27 cellular contexts compared by ENCODE assay signal in genomic region chr3:137100326-137100725, GRCh38.
"Had no signal": no experiment of that assay in that cellular context is flagged by ENCODE, and none has a peak within 500 bp of the region (broad histone marks: within the 10 kb centered on the region; RNA-seq: fewer than 3 reads in every experiment).

No MANE protein-coding gene starts in this region.

- H3K36me3 ChIP-seq: stomach, suprapubic skin, thoracic aorta, thyroid gland, tibial artery, tibial nerve, transverse colon, upper lobe of left lung, upper lobe of right lung, uterus, vagina had no signal

- H3K27me3 ChIP-seq: suprapubic skin, testis, thyroid gland, tibial nerve, upper lobe of left lung, upper lobe of right lung, uterus, vagina had no signal

- FAIRE-seq: urothelium cell line had no signal

- H3K4me3 ChIP-seq: stomach, suprapubic skin, testis, thoracic aorta, thyroid gland, tibial artery, tibial nerve, transverse colon, upper lobe of left lung, upper lobe of right lung, uterus, vagina had no signal

- H3K4me1 ChIP-seq: suprapubic skin, testis, thyroid gland, tibial artery, transverse colon, upper lobe of left lung, upper lobe of right lung, uterus, vagina had no signal

- H3K9me3 ChIP-seq: suprapubic skin, testis, thoracic aorta, thyroid gland, tibial artery, tibial nerve, transverse colon, upper lobe of left lung, upper lobe of right lung, uterus, vagina had no signal

- ATAC-seq: stimulated activated effector memory CD8-positive, alpha-beta T cell treated with anti-CD3 and anti-CD28 coated beads, Interleukin-12 subunit alpha, Interleukin-12 subunit beta, amount 100 ng/mL, for 72 hours; stimulated activated memory B cell treated with anti-CD40 and anti-IgM and Interleukin-4, amounts not matched to agents 10 μg/mL and 1 μg/mL and 100 μg/mL, for 72 hours; stimulated activated naive B cell treated with anti-CD40 and anti-IgM and Interleukin-4, amounts not matched to agents 10 μg/mL and 1 μg/mL and 100 μg/mL, for 72 hours; stimulated activated naive CD8-positive, alpha-beta T cell treated with anti-CD3 and anti-CD28 coated beads, Interleukin-15, amount 100 ng/mL, for 72 hours; stimulated activated naive CD8-positive, alpha-beta T cell treated with anti-CD3 and anti-CD28 coated beads, Interleukin-15, Interleukin-2, amounts not matched to agents 100 U/mL and 50 U/mL, for 24 hours; upper lobe of right lung had no signal

- DNase-seq: stimulated activated CD4-positive, alpha-beta T cell treated with anti-CD3 and anti-CD28 coated beads, Interleukin-2, amount 100 ng/mL, for 48 hours; stimulated activated CD4-positive, alpha-beta T cell treated with anti-CD3 and anti-CD28 coated beads, Interleukin-4, amount 100 ng/mL, for 1 hour; stimulated activated CD4-positive, alpha-beta T cell treated with anti-CD3 and anti-CD28 coated beads, Interleukin-4, amount 100 ng/mL, for 24 hours; stimulated activated CD4-positive, alpha-beta T cell treated with anti-CD3 and anti-CD28 coated beads, Interleukin-4, amount 100 ng/mL, for 4 hours; stimulated activated CD8-positive, alpha-beta memory T cell treated with anti-CD3 and anti-CD28 coated beads, Interleukin-4, amount 100 ng/mL, for 48 hours; stimulated activated naive B cell treated with anti-CD40 and anti-IgM and Interleukin-4, amounts not matched to agents 10 μg/mL and 1 μg/mL and 100 μg/mL, for 72 hours; stimulated activated naive CD4-positive, alpha-beta T cell; stimulated activated naive CD4-positive, alpha-beta T cell treated with Interleukin-2 at 50 U/mL for 16 hours; stimulated activated naive CD8-positive, alpha-beta T cell treated with anti-CD3 and anti-CD28 coated beads, Interleukin-15, amount 100 ng/mL, for 72 hours; stimulated activated naive CD8-positive, alpha-beta T cell treated with anti-CD3 and anti-CD28 coated beads, Interleukin-15, Interleukin-2, amounts not matched to agents 100 U/mL and 50 U/mL, for 24 hours; stomach; substantia nigra; testis; thyroid gland; tibial artery; transverse colon; trophoblast cell; upper lobe of left lung; upper lobe of right lung; uterus had no signal

- H3K27ac ChIP-seq: stomach, suprapubic skin, testis, thoracic aorta, thyroid gland, tibial artery, tibial nerve, transverse colon, upper lobe of left lung, upper lobe of right lung, uterus, vagina had no signal
